27 cellular contexts compared by ENCODE assay signal in the genomic region with DNA sequence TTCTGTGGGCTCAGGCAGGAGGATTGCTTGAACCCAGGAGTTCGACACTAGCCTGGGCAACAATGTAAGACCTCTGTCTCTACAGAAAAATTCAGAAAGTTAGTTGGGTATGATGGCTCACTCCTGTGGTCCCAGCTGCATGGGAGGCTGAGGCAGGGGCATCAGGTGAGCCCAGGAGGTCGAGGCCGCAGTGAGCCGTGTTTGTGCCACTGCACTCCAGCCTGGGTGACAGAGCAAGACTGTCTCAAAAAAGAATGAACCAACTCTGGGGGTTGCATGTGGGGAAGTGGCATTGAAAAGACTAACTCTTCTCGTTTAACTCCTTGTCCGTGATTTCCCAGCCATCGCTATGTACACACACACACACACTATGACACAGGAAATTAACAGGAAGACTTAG.
"Had no signal": no experiment of that assay in that cellular context is flagged by ENCODE, and none has a peak within 500 bp of the region (broad histone marks: within the 10 kb centered on the region; RNA-seq: fewer than 3 reads in every experiment).

No MANE protein-coding gene starts in this region.

- ATAC-seq: left cardiac atrium; left ventricle myocardium superior; natural killer cell treated with Interleukin-12 subunit alpha and Interleukin-12 subunit beta and Interleukin-15 and Interleukin-18, amount 100 ng/mL, for 72 hours; psoas muscle; right lobe of liver; stimulated activated memory B cell treated with anti-CD40 and anti-IgM and Interleukin-4, amounts not matched to agents 10 μg/mL and 1 μg/mL and 100 μg/mL, for 72 hours had no signal

- H3K9me3 ChIP-seq: psoas muscle, right lobe of liver, stomach, thoracic aorta, transverse colon had no signal

- DNase-seq: dorsolateral prefrontal cortex; effector memory CD4-positive, alpha-beta T cell; erythroblast; foreskin melanocyte; head of caudate nucleus; kidney; left cardiac atrium; left ventricle myocardium superior; mesenchymal stem cell; midbrain; nucleus accumbens; psoas muscle; retina; right lobe of liver; stimulated activated CD4-positive, alpha-beta T cell treated with anti-CD3 and anti-CD28 coated beads, Interleukin-4, amount 100 ng/mL, for 1 hour; stimulated activated CD8-positive, alpha-beta memory T cell treated with anti-CD3 and anti-CD28 coated beads, Interleukin-4, amount 100 ng/mL, for 48 hours; stomach; substantia nigra; transverse colon had no signal

- H3K4me1 Mint-ChIP-seq: stimulated activated memory B cell treated with anti-CD40 and anti-IgM and Interleukin-4, amounts not matched to agents 10 μg/mL and 1 μg/mL and 100 μg/mL, for 72 hours had no signal

- H3K27me3 ChIP-seq: dorsolateral prefrontal cortex, hepatocyte, neural progenitor cell, right lobe of liver, stomach, transverse colon had no signal

- H3K4me3 Mint-ChIP-seq: natural killer cell treated with Interleukin-12 subunit alpha and Interleukin-12 subunit beta and Interleukin-15 and Interleukin-18, amount 100 ng/mL, for 72 hours; neural progenitor cell; stimulated activated memory B cell treated with anti-CD40 and anti-IgM and Interleukin-4, amounts not matched to agents 10 μg/mL and 1 μg/mL and 100 μg/mL, for 72 hours had no signal

- H3K27ac ChIP-seq: coronary artery, dorsolateral prefrontal cortex, hepatocyte, neural progenitor cell, parathyroid adenoma, psoas muscle, right lobe of liver, stomach, thoracic aorta, transverse colon had no signal

- H2AFZ ChIP-seq: hepatocyte, neural progenitor cell, parathyroid adenoma had no signal

- H3K9me3 Mint-ChIP-seq: natural killer cell treated with Interleukin-12 subunit alpha and Interleukin-12 subunit beta and Interleukin-15 and Interleukin-18, amount 100 ng/mL, for 72 hours; neural progenitor cell; stimulated activated memory B cell treated with anti-CD40 and anti-IgM and Interleukin-4, amounts not matched to agents 10 μg/mL and 1 μg/mL and 100 μg/mL, for 72 hours had no signal

- H3K27me3 Mint-ChIP-seq: natural killer cell treated with Interleukin-12 subunit alpha and Interleukin-12 subunit beta and Interleukin-15 and Interleukin-18, amount 100 ng/mL, for 72 hours; stimulated activated memory B cell treated with anti-CD40 and anti-IgM and Interleukin-4, amounts not matched to agents 10 μg/mL and 1 μg/mL and 100 μg/mL, for 72 hours had no signal

- H3K4me3 ChIP-seq: coronary artery, dorsolateral prefrontal cortex, hepatocyte, lung, neural progenitor cell, psoas muscle, right lobe of liver, stomach, thoracic aorta, transverse colon had no signal

- H3K27ac Mint-ChIP-seq: natural killer cell treated with Interleukin-12 subunit alpha and Interleukin-12 subunit beta and Interleukin-15 and Interleukin-18, amount 100 ng/mL, for 72 hours; neural progenitor cell had no signal

- H3K4me1 ChIP-seq: neural progenitor cell, psoas muscle, stomach, transverse colon had no signal

- H3K4me2 ChIP-seq: hepatocyte, neural progenitor cell had no signal

- H3K9ac ChIP-seq: neural progenitor cell, parathyroid adenoma had no signal

- FAIRE-seq: kidney had no signal

- H3K79me2 ChIP-seq: hepatocyte, parathyroid adenoma had no signal
